ENCODE assay signal across 16 cellular contexts in genomic region chr4:185702147-185702663, GRCh38.
"Had no signal": no experiment of that assay in that cellular context is flagged by ENCODE, and none has a peak within 500 bp of the region (broad histone marks: within the 10 kb centered on the region; RNA-seq: fewer than 3 reads in every experiment).

No MANE protein-coding gene starts in this region.

- H3K27me3 Mint-ChIP-seq: activated CD8-positive, alpha-beta T cell treated with anti-CD3 and anti-CD28 coated beads for 36 hours had no signal

- H3K4me3 ChIP-seq: neural progenitor cell, ovary, stomach had no signal

- ATAC-seq: activated CD4-positive, alpha-beta T cell treated with anti-CD3 and anti-CD28 coated beads for 36 hours; activated CD8-positive, alpha-beta T cell treated with anti-CD3 and anti-CD28 coated beads for 36 hours; activated T-cell treated with anti-CD3 and anti-CD28 coated beads, Interleukin-2, amount 50 U/mL, for 4 hours had no signal

- H3K27me3 ChIP-seq: neural progenitor cell, ovary, stomach had no signal

- H3K4me1 Mint-ChIP-seq: activated CD4-positive, alpha-beta T cell treated with anti-CD3 and anti-CD28 coated beads for 36 hours; naive B cell had no signal

- H3K27ac ChIP-seq: neural progenitor cell, ovary, WERI-Rb-1 had no signal

- H3K36me3 Mint-ChIP-seq: naive B cell had no signal

- H3K4me3 Mint-ChIP-seq: activated CD4-positive, alpha-beta T cell treated with anti-CD3 and anti-CD28 coated beads for 36 hours; activated CD8-positive, alpha-beta T cell treated with anti-CD3 and anti-CD28 coated beads for 36 hours; activated T-cell treated with anti-CD3 and anti-CD28 coated beads, Interleukin-2, amount 50 U/mL, for 4 hours; naive B cell; neural progenitor cell had no signal

- H3K36me3 ChIP-seq: neural progenitor cell, ovary, stomach, WERI-Rb-1 had no signal

- DNase-seq: activated CD4-positive, alpha-beta T cell treated with anti-CD3 and anti-CD28 coated beads for 36 hours; activated CD8-positive, alpha-beta T cell treated with anti-CD3 and anti-CD28 coated beads for 36 hours; activated effector memory CD4-positive, alpha-beta T cell treated with Interleukin-2 at 50 U/mL for 16 hours; activated naive CD4-positive, alpha-beta T cell treated with anti-CD3 and anti-CD28 coated beads, Interleukin-2, amount 50 U/mL, for 16 hours; activated T-cell treated with anti-CD3 and anti-CD28 coated beads, Interleukin-2, amount 50 U/mL, for 4 hours; central memory CD4-positive, alpha-beta T cell; effector CD8-positive, alpha-beta T cell; naive B cell; ovary; stimulated activated CD4-positive, alpha-beta T cell treated with anti-CD3 and anti-CD28 coated beads, Interleukin-12 subunit alpha, Interleukin-12 subunit beta, amount 100 ng/mL, for 4 hours; stimulated activated CD4-positive, alpha-beta T cell treated with anti-CD3 and anti-CD28 coated beads, Interleukin-2, amount 100 ng/mL, for 24 hours; stomach; T-helper 1 cell; T1000; WERI-Rb-1 had no signal

- H3K9me3 ChIP-seq: ovary had no signal

- H3K27ac Mint-ChIP-seq: activated CD4-positive, alpha-beta T cell treated with anti-CD3 and anti-CD28 coated beads for 36 hours; activated CD8-positive, alpha-beta T cell treated with anti-CD3 and anti-CD28 coated beads for 36 hours; naive B cell; neural progenitor cell had no signal

- H3K9me3 Mint-ChIP-seq: activated T-cell treated with anti-CD3 and anti-CD28 coated beads, Interleukin-2, amount 50 U/mL, for 4 hours had no signal
